9 cellular contexts compared by ENCODE assay signal in genomic region chr9:137168907-137169763, GRCh38. TPM values are rescaled to one million over a fixed set of nuclear protein-coding genes. Genes with fewer than 3 reads are reported as not detected.
DNase-seq lines count a peak whose midpoint lies in the region; ATAC-seq, FAIRE-seq and TF ChIP-seq lines count a peak whose summit lies in the region.
"Had no signal": no experiment of that assay in that cellular context is flagged by ENCODE, and none has a peak within 500 bp of the region (broad histone marks: within the 10 kb centered on the region; RNA-seq: fewer than 3 reads in every experiment).

No MANE protein-coding gene starts in this region.

- H3K79me2 ChIP-seq in K562 (ENCODE audit: control insufficient read depth, insufficient read depth, low read length): no peaks in the 10 kb centered on the region

- H3K27me3 ChIP-seq in K562 (ENCODE audit: control insufficient read depth in 2 of 2, insufficient read depth in 2 of 2, low read length in 2 of 2): peaks cover 29 to 55% of the 10 kb centered on the region in 2 experiments; a peak in 4 of 5 replicates
- peaks cover 98% of the 10 kb centered on the region for H3K27me3 ChIP-seq in transverse colon

- H3K9me3 ChIP-seq in K562 (replicated peaks; ENCODE audit: control insufficient read depth, insufficient read depth, low read depth, low read length) (no peaks in the 10 kb centered on the region), transverse colon (no peaks in the 10 kb centered on the region)

- CTCF ChIA-PET in K562 (lab: Yijun Ruan, JAX; ENCODE audit: low intra/inter-chr PET ratio): no interaction called here

- 0 out of 2 replicates have a peak overlapping the region, but pooled peaks have one; percentile 5 for H3K4me2 ChIP-seq in K562 (ENCODE audit: insufficient read depth, low read length)

- no peaks in the 10 kb centered on the region for H3K9me1 ChIP-seq in K562 (ENCODE audit: control insufficient read depth, insufficient read depth, low read length)

- peaks cover 0 to 98% of the 10 kb centered on the region in 2 experiments; a peak in 2 of 5 replicates for H3K4me1 ChIP-seq in K562 (replicated peaks in 1 of 2; ENCODE audit: control insufficient read depth in 2 of 2, insufficient read depth in 2 of 2, low read length in 2 of 2)
- peaks cover 10 to 37% (median 30%) of the 10 kb centered on the region in 4 donors for H3K4me1 ChIP-seq in transverse colon

- no TSS peak for BruUV-seq in K562 (replicated peaks; lab: Mats Ljungman, UMichigan)

- ATAC-seq in K562 (peak; percentile 38), GM21619 (IDR thresholded peaks at IDR 0.05; ENCODE audit: unreplicated experiment) (no peak)

- H3K27ac ChIP-seq in C4-2B: peak overlapping the region; percentile 100
- no peak overlapping the region for H3K27ac ChIP-seq in K562 (ENCODE audit: extremely low read depth, low read depth, low read length)
- peak overlapping the region; percentile 30 to 72 (median 48) for H3K27ac ChIP-seq in transverse colon

- TF ChIP-seq CTCF in C4-2B (conservative IDR thresholded peaks at IDR 0.05) (no peak; the same call in 1 of the 2 replicates), K562 (IDR thresholded peaks at IDR 0.05 in 2 of 3, conservative IDR thresholded peaks at IDR 0.05 in 1 of 3; ENCODE audit: insufficient read depth in 2 of 3, low read depth in 1 of 3, low read length in 3 of 3) (no peak), transverse colon (IDR thresholded peaks at IDR 0.05) (peak in 1 of 5 experiments; percentile 10)

- in situ Hi-C loops in K562 (cut with MboI): no loop called here
- in situ Hi-C loops in transverse colon (cut with MboI; ENCODE audit: low pct_ligation_motif_present in 1 of 4, low pct_unique_long_range_greater_than_20kb in 1 of 4, low sequenced_read_pairs in 3 of 4): no loop called here

- peak; percentile 88 for DNase-seq in NCI-H510A (lab: John Stamatoyannopoulos, UW)
- DNase-seq in K562 (ENCODE audit: extremely low read depth in 1 of 4, low spot score in 3 of 4): peak in 3 of 4 experiments; percentile 41 to 48 (median 45)
- peak; percentile 64 for DNase-seq in kidney tubule cell (ENCODE audit: low spot score)
- peak; percentile 41 for DNase-seq in transverse colon
- no peak for DNase-seq in NK-92 treated with Interleukin-12 subunit alpha and Interleukin-12 subunit beta, amount 100 ng/mL, for 24 hours (lab: John Stamatoyannopoulos, UW)

- H3K4me3 ChIP-seq in K562: peak overlapping the region; percentile 13; the same call in 1 of the 2 replicates
- H3K4me3 ChIP-seq in transverse colon: peak overlapping the region in 3 of 4 donors; percentile 30 to 48 (median 46)

- H2AFZ ChIP-seq in K562 (ENCODE audit: low read depth, low read length): no peak overlapping the region

- no peak for TF ChIP-seq RAD21 in K562 (CRISPR knock-in tag; conservative IDR thresholded peaks at IDR 0.05 in 1 of 2, IDR thresholded peaks at IDR 0.05 in 1 of 2)

- WGBS in K562 (ENCODE audit: insufficient coverage, low coverage, missing lambda C conversion rate): 12% methylated on average over 75 of the region's 114 CpGs
- 0% methylated on average over 88 of the region's 114 CpGs; no CpG with 5 or more reads in 1 of the 2 donors for WGBS in transverse colon (ENCODE audit: low coverage in 1 of 2), 2 donors

- H3K36me3 ChIP-seq in K562 (ENCODE audit: control insufficient read depth, insufficient read depth, low read length) (no peaks in the 10 kb centered on the region), transverse colon (no peaks in the 10 kb centered on the region)

- intact Hi-C loops in K562 (cut with micrococcal nuclease): no loop called here
- intact Hi-C loops in transverse colon (cut with DNase I; ENCODE audit: low total_unique reads): no loop called here

- TF ChIP-seq POLR2A in GM19099 (IDR thresholded peaks at IDR 0.05; ENCODE audit: extremely low read depth, insufficient read length, low read depth) (peak; percentile 42), K562 (conservative IDR thresholded peaks at IDR 0.05) (no peak), transverse colon (IDR thresholded peaks at IDR 0.05) (no peak)

- POLR2A ChIA-PET in K562 (lab: Yijun Ruan, JAX): interaction anchor here (0.6 to 0.7 kb wide), 4 partner anchors 11 to 453 kb away, joined by 3 to 4 read pairs (median 4); partner anchors contain the start of genes GRIN1 and TOR4A

- FAIRE-seq in K562 (lab: Jason Lieb, UNC): no peak
- FAIRE-seq: islet of Langerhans had no signal

- peaks cover 3% of the 10 kb centered on the region; the same call in 1 of the 2 replicates for H4K20me1 ChIP-seq in K562 (replicated peaks; ENCODE audit: control insufficient read depth, insufficient read depth, low read length)

- peak overlapping the region in 1 of 2 experiments; percentile 78; a peak in 1 of 4 replicates for H3K9ac ChIP-seq in K562 (ENCODE audit: insufficient read depth in 1 of 2, low read depth in 2 of 2, low read length in 2 of 2)

- TF ChIP-seq EP300 in K562 (IDR thresholded peaks at IDR 0.05; ENCODE audit: low read length) (no peak), transverse colon (IDR thresholded peaks at IDR 0.05; ENCODE audit: low read depth) (no peak)

RNA-seq across cellular contexts. Expression of gene LRRC26, which starts 0.7 kb away (rescaled TPM):
- not detected in 2 replicates for total RNA-seq in K562 (2011; cell fraction: chromatin; rRNA removed; ENCODE audit: low replicate concordance)
- not detected in 2 replicates for total RNA-seq in K562 (2011; cell fraction: nucleolus; rRNA removed)
- total RNA-seq in K562 (2011; cell fraction: nucleoplasm; rRNA removed): not detected in 2 replicates
- total RNA-seq in K562 (2014; rRNA removed) (not detected in 2 replicates), K562 (2014; rRNA removed; fragmentation: Illumina TruSeq; extraction: Trizol) (not detected in 2 replicates), K562 (2015; rRNA removed; fragmentation: Illumina TruSeq; extraction: Trizol) (not detected in 2 replicates), K562 (2021) (not detected in 2 replicates), transverse colon (100 to 1,000 TPM in 1 of 4 donors, 10 to 100 TPM in 3; 31.8 to 437 (median 64.8) TPM)
- polyA plus RNA-seq in K562 (2011; rRNA removed) (not detected in 2 replicates), K562 (2014; fragmentation: Illumina TruSeq; extraction: Trizol) (not detected in 2 replicates), K562 (2014; fragmentation: Nextera tagmentation; extraction: Ambion mirVana) (not detected), K562 (2014; rRNA removed) (not detected in 2 replicates)
- polyA plus RNA-seq in K562 (2011; cell fraction: cytosol; rRNA removed): 0.06 TPM in 1 of 2 replicates, not detected in the other
- polyA plus RNA-seq in K562 (2011; cell fraction: nucleus; rRNA removed): not detected in 2 replicates
- polyA plus RNA-seq in K562 (2012): not detected in 2 replicates
- polyA minus RNA-seq in K562 (2011; rRNA and poly(A)+ RNA removed): not detected in 2 replicates
- not detected in 2 replicates for polyA minus RNA-seq in K562 (2011; cell fraction: cytosol; rRNA and poly(A)+ RNA removed)
- not detected in 2 replicates for polyA minus RNA-seq in K562 (2011; cell fraction: nucleus; rRNA and poly(A)+ RNA removed)

RNA-seq across cellular contexts. Expression of gene TMEM210, which starts 2.7 kb away (rescaled TPM):
- total RNA-seq in K562 (2011; cell fraction: chromatin; rRNA removed; ENCODE audit: low replicate concordance): not detected in 2 replicates
- not detected in 2 replicates for total RNA-seq in K562 (2011; cell fraction: nucleolus; rRNA removed)
- not detected in 2 replicates for total RNA-seq in K562 (2011; cell fraction: nucleoplasm; rRNA removed)
- total RNA-seq in K562 (2014; rRNA removed) (not detected in 2 replicates), K562 (2014; rRNA removed; fragmentation: Illumina TruSeq; extraction: Trizol) (not detected in 2 replicates), K562 (2015; rRNA removed; fragmentation: Illumina TruSeq; extraction: Trizol) (not detected in 2 replicates), K562 (2021) (not detected in 2 replicates), transverse colon (not detected)
- polyA plus RNA-seq in K562 (2011; rRNA removed) (not detected in 2 replicates), K562 (2014; fragmentation: Illumina TruSeq; extraction: Trizol) (not detected in 2 replicates), K562 (2014; fragmentation: Nextera tagmentation; extraction: Ambion mirVana) (not detected), K562 (2014; rRNA removed) (not detected in 2 replicates)
- not detected in 2 replicates for polyA plus RNA-seq in K562 (2011; cell fraction: cytosol; rRNA removed)
- polyA plus RNA-seq in K562 (2011; cell fraction: nucleus; rRNA removed): not detected in 2 replicates
- polyA plus RNA-seq in K562 (2012): not detected in 2 replicates
- polyA minus RNA-seq in K562 (2011; rRNA and poly(A)+ RNA removed): not detected in 2 replicates
- polyA minus RNA-seq in K562 (2011; cell fraction: cytosol; rRNA and poly(A)+ RNA removed): not detected in 2 replicates
- not detected in 2 replicates for polyA minus RNA-seq in K562 (2011; cell fraction: nucleus; rRNA and poly(A)+ RNA removed)

RNA-seq across cellular contexts. Expression of gene ANAPC2, which starts 19.2 kb away (rescaled TPM):
- total RNA-seq in K562 (2011; cell fraction: chromatin; rRNA removed; ENCODE audit: low replicate concordance): 116 and 279 TPM in 2 replicates
- 160 and 161 TPM in 2 replicates for total RNA-seq in K562 (2011; cell fraction: nucleolus; rRNA removed)
- total RNA-seq in K562 (2011; cell fraction: nucleoplasm; rRNA removed): 110 and 125 TPM in 2 replicates
- total RNA-seq in K562 (2014; rRNA removed) (19.8 and 23.4 TPM in 2 replicates), K562 (2014; rRNA removed; fragmentation: Illumina TruSeq; extraction: Trizol) (5.8 and 8.0 TPM in 2 replicates), K562 (2015; rRNA removed; fragmentation: Illumina TruSeq; extraction: Trizol) (16.4 and 17.5 TPM in 2 replicates), K562 (2021) (50.7 and 56.5 TPM in 2 replicates), transverse colon (100 to 1,000 TPM in 2 of 4 donors, 10 to 100 TPM in 2; 37.0 to 176 (median 70.3) TPM)
- polyA plus RNA-seq in K562 (2011; rRNA removed) (17.7 and 22.1 TPM in 2 replicates), K562 (2014; fragmentation: Illumina TruSeq; extraction: Trizol) (10.1 and 19.3 TPM in 2 replicates), K562 (2014; fragmentation: Nextera tagmentation; extraction: Ambion mirVana) (under 1 TPM in 1 of 2 experiments, not detected in 1; 0.11 TPM), K562 (2014; rRNA removed) (41.6 and 46.1 TPM in 2 replicates)
- 11.1 and 24.4 TPM in 2 replicates for polyA plus RNA-seq in K562 (2011; cell fraction: cytosol; rRNA removed)
- polyA plus RNA-seq in K562 (2011; cell fraction: nucleus; rRNA removed): 195 and 268 TPM in 2 replicates
- polyA plus RNA-seq in K562 (2012): 30.8 and 42.2 TPM in 2 replicates
- 10.4 and 13.3 TPM in 2 replicates for polyA minus RNA-seq in K562 (2011; rRNA and poly(A)+ RNA removed)
- 30.0 and 32.4 TPM in 2 replicates for polyA minus RNA-seq in K562 (2011; cell fraction: cytosol; rRNA and poly(A)+ RNA removed)
- 61.7 and 67.4 TPM in 2 replicates for polyA minus RNA-seq in K562 (2011; cell fraction: nucleus; rRNA and poly(A)+ RNA removed)

RNA-seq across cellular contexts. Expression of gene SSNA1, which starts 19.3 kb away (rescaled TPM):
- 2.1 and 9.0 TPM in 2 replicates for total RNA-seq in K562 (2011; cell fraction: chromatin; rRNA removed; ENCODE audit: low replicate concordance)
- total RNA-seq in K562 (2011; cell fraction: nucleolus; rRNA removed): 24.7 and 27.9 TPM in 2 replicates
- total RNA-seq in K562 (2011; cell fraction: nucleoplasm; rRNA removed): 12.1 and 13.6 TPM in 2 replicates
- total RNA-seq in K562 (2014; rRNA removed) (130 and 153 TPM in 2 replicates), K562 (2014; rRNA removed; fragmentation: Illumina TruSeq; extraction: Trizol) (8.7 and 16.8 TPM in 2 replicates), K562 (2015; rRNA removed; fragmentation: Illumina TruSeq; extraction: Trizol) (74.7 and 76.7 TPM in 2 replicates), K562 (2021) (96.4 and 106 TPM in 2 replicates), transverse colon (100 to 1,000 TPM in 2 of 4 donors, 10 to 100 TPM in 2; 93.5 to 104 (median 99.8) TPM)
- polyA plus RNA-seq in K562 (2011; rRNA removed) (40.5 and 43.4 TPM in 2 replicates), K562 (2014; fragmentation: Illumina TruSeq; extraction: Trizol) (57.1 and 101 TPM in 2 replicates), K562 (2014; fragmentation: Nextera tagmentation; extraction: Ambion mirVana) (10 to 100 TPM in 1 of 2 experiments, 1 to 10 TPM in 1; 1.9 to 11.8 TPM), K562 (2014; rRNA removed) (114 and 137 TPM in 2 replicates)
- 64.1 and 151 TPM in 2 replicates for polyA plus RNA-seq in K562 (2011; cell fraction: cytosol; rRNA removed)
- polyA plus RNA-seq in K562 (2011; cell fraction: nucleus; rRNA removed): 31.5 and 49.3 TPM in 2 replicates
- 94.8 and 97.7 TPM in 2 replicates for polyA plus RNA-seq in K562 (2012)
- polyA minus RNA-seq in K562 (2011; rRNA and poly(A)+ RNA removed): 5.8 and 11.0 TPM in 2 replicates
- polyA minus RNA-seq in K562 (2011; cell fraction: cytosol; rRNA and poly(A)+ RNA removed): 18.9 and 27.1 TPM in 2 replicates
- 7.0 and 10.3 TPM in 2 replicates for polyA minus RNA-seq in K562 (2011; cell fraction: nucleus; rRNA and poly(A)+ RNA removed)

RNA-seq across cellular contexts. Expression of gene GRIN1, which starts 30.2 kb away (rescaled TPM):
- 0.25 and 3.0 TPM in 2 replicates for total RNA-seq in K562 (2011; cell fraction: chromatin; rRNA removed; ENCODE audit: low replicate concordance)
- 0.67 and 3.3 TPM in 2 replicates for total RNA-seq in K562 (2011; cell fraction: nucleolus; rRNA removed)
- 0.53 and 1.2 TPM in 2 replicates for total RNA-seq in K562 (2011; cell fraction: nucleoplasm; rRNA removed)
- total RNA-seq in K562 (2014; rRNA removed) (not detected in 2 replicates), K562 (2014; rRNA removed; fragmentation: Illumina TruSeq; extraction: Trizol) (not detected in 2 replicates), K562 (2015; rRNA removed; fragmentation: Illumina TruSeq; extraction: Trizol) (not detected in 2 replicates), K562 (2021) (0.35 and 0.36 TPM in 2 replicates), transverse colon (under 1 TPM in 1 of 4 donors, not detected in 3; 0.14 TPM)
- polyA plus RNA-seq in K562 (2011; rRNA removed) (0.03 and 0.04 TPM in 2 replicates), K562 (2014; fragmentation: Illumina TruSeq; extraction: Trizol) (0.08 TPM in 1 of 2 replicates, not detected in the other), K562 (2014; fragmentation: Nextera tagmentation; extraction: Ambion mirVana) (not detected), K562 (2014; rRNA removed) (0.08 and 0.16 TPM in 2 replicates)
- polyA plus RNA-seq in K562 (2011; cell fraction: cytosol; rRNA removed): 0.04 and 0.07 TPM in 2 replicates
- 0.34 and 0.67 TPM in 2 replicates for polyA plus RNA-seq in K562 (2011; cell fraction: nucleus; rRNA removed)
- polyA plus RNA-seq in K562 (2012): 0.35 and 0.38 TPM in 2 replicates
- polyA minus RNA-seq in K562 (2011; rRNA and poly(A)+ RNA removed): not detected in 2 replicates
- polyA minus RNA-seq in K562 (2011; cell fraction: cytosol; rRNA and poly(A)+ RNA removed): not detected in 2 replicates
- 0.13 and 0.56 TPM in 2 replicates for polyA minus RNA-seq in K562 (2011; cell fraction: nucleus; rRNA and poly(A)+ RNA removed)

Comparison
In these comparisons a context has a peak if more than half of its experiments do, and no peak if none do; other contexts are left out.
1. RNA of gene LRRC26, which starts 0.7 kb away (total RNA-seq): 31.8 to 437 TPM in transverse colon; not detected in K562; every median in the first group is over 10 times any median in the second.